In genomic region chr22:37259540-37260029, GRCh38 we compare ENCODE assay signal across 10 cellular contexts. TPM values are rescaled to one million over a fixed set of nuclear protein-coding genes. Genes with fewer than 3 reads are reported as not detected.
DNase-seq lines count a peak whose midpoint lies in the region; TF ChIP-seq lines count a peak whose summit lies in the region.
"Had no signal": no experiment of that assay in that cellular context is flagged by ENCODE, and none has a peak within 500 bp of the region (broad histone marks: within the 10 kb centered on the region; RNA-seq: fewer than 3 reads in every experiment).

No MANE protein-coding gene starts in this region.

- in situ Hi-C loops in G401 (cut with HindIII; ENCODE audit: low sequenced_read_pairs), result no loop called here

- H3K36me3 Mint-ChIP-seq in activated naive CD4-positive, alpha-beta T cell treated with anti-CD3 and anti-CD28 coated beads, Interleukin-2, amount 10 ng/mL, durations not matched to agents 7 days and 5 days, result peaks cover 5% of the 10 kb centered on the region

- DNase-seq in activated naive CD4-positive, alpha-beta T cell treated with anti-CD3 and anti-CD28 coated beads, Interleukin-2, amount 10 ng/mL, durations not matched to agents 7 days and 5 days, result peak; percentile 46
- DNase-seq in activated naive CD4-positive, alpha-beta T cell treated with Interleukin-2 at 50 U/mL for 16 hours, result no peak
- no peak for DNase-seq in NB4 (ENCODE audit: low read depth)
- DNase-seq in dorsolateral prefrontal cortex, result peak in 5 of 10 donors; percentile 17 to 52 (median 35)
- peak; percentile 31 for DNase-seq in occipital lobe (lab: John Stamatoyannopoulos, UW)
- no peak for DNase-seq in ascending aorta (ENCODE audit: low spot score in 2 of 2)
- DNase-seq in DMS53 (lab: John Stamatoyannopoulos, UW), result no peak
- no peak for DNase-seq in G401 (ENCODE audit: low spot score)

- H3K9me3 Mint-ChIP-seq in activated naive CD4-positive, alpha-beta T cell treated with anti-CD3 and anti-CD28 coated beads, Interleukin-2, amount 10 ng/mL, durations not matched to agents 7 days and 5 days, result peaks cover 12% of the 10 kb centered on the region

- peaks cover 0 to 55% (median 11%) of the 10 kb centered on the region in 45 donors for H3K27me3 ChIP-seq in dorsolateral prefrontal cortex
- H3K27me3 ChIP-seq in ascending aorta, result no peaks in the 10 kb centered on the region

- peaks cover 28% of the 10 kb centered on the region for H3K4me1 Mint-ChIP-seq in activated naive CD4-positive, alpha-beta T cell treated with anti-CD3 and anti-CD28 coated beads, Interleukin-2, amount 10 ng/mL, durations not matched to agents 7 days and 5 days

- H3K27me3 Mint-ChIP-seq in activated naive CD4-positive, alpha-beta T cell treated with anti-CD3 and anti-CD28 coated beads, Interleukin-2, amount 10 ng/mL, durations not matched to agents 7 days and 5 days, result peaks cover 62% of the 10 kb centered on the region

- intact Hi-C loops in dorsolateral prefrontal cortex (cut with DNase I), result no loop called here
- intact Hi-C loops in ascending aorta (cut with DNase I), result no loop called here

- no peak overlapping the region for H3K4me3 ChIP-seq in NB4 (ENCODE audit: low read depth, low read length)
- H3K4me3 ChIP-seq in dorsolateral prefrontal cortex, result peak overlapping the region in 5 of 59 donors; percentile 7 to 34 (median 21)
- H3K4me3 ChIP-seq in ascending aorta, result no peak overlapping the region

- peaks cover 6 to 9% of the 10 kb centered on the region in 2 donors for H3K9me3 ChIP-seq in ascending aorta

- CTCF ChIA-PET in activated naive CD4-positive, alpha-beta T cell treated with anti-CD3 and anti-CD28 coated beads, Interleukin-2, amount 10 ng/mL, durations not matched to agents 7 days and 5 days (lab: Charles Lee), result interaction anchor here (0.6 to 5.3 kb wide), 34 partner anchors 8 to 308 kb away, joined by 3 to 134 read pairs (median 6); partner anchors contain the start of gene RAC2

- H3K27ac Mint-ChIP-seq in activated naive CD4-positive, alpha-beta T cell treated with anti-CD3 and anti-CD28 coated beads, Interleukin-2, amount 10 ng/mL, durations not matched to agents 7 days and 5 days, result no peak overlapping the region

- TF ChIP-seq CTCF in NB4 (IDR thresholded peaks at IDR 0.05; ENCODE audit: low read depth, low read length) (peak; percentile 24), dorsolateral prefrontal cortex (IDR thresholded peaks at IDR 0.05 in 54 of 56, conservative IDR thresholded peaks at IDR 0.05 in 2 of 56; ENCODE audit: low read depth in 1 of 56, partially characterized antibody in 56 of 56) (peak in 52 of 56 donors; percentile 11 to 63 (median 44)), ascending aorta (IDR thresholded peaks at IDR 0.05) (peak in 1 of 3 experiments; percentile 22)

- no peak for TF ChIP-seq POLR2A in NB4 (IDR thresholded peaks at IDR 0.05; ENCODE audit: extremely low read depth, insufficient read length)

- H3K4me3 Mint-ChIP-seq in activated naive CD4-positive, alpha-beta T cell treated with anti-CD3 and anti-CD28 coated beads, Interleukin-2, amount 10 ng/mL, durations not matched to agents 7 days and 5 days, result no peak overlapping the region

- H3K36me3 ChIP-seq in ascending aorta, result no peaks in the 10 kb centered on the region

- no peak overlapping the region for H3K27ac ChIP-seq in dorsolateral prefrontal cortex
- no peak overlapping the region for H3K27ac ChIP-seq in ascending aorta
- H3K27ac ChIP-seq: epithelial cell of prostate had no signal

- no peaks in the 10 kb centered on the region for H3K4me1 ChIP-seq in ascending aorta

RNA-seq across cellular contexts. Expression of gene RAC2, which starts 15.5 kb away (rescaled TPM):
- total RNA-seq in dorsolateral prefrontal cortex (10 to 100 TPM in 7 of 120 experiments, 1 to 10 TPM in 113; 1.2 to 18.5 (median 4.7) TPM), occipital lobe (not detected), ascending aorta (11.5 TPM)
- not detected in 2 replicates for total RNA-seq in G401 (2014; rRNA removed; shearing (Covaris generic))

RNA-seq across cellular contexts. Expression of gene CYTH4, which starts 22.7 kb away (rescaled TPM):
- total RNA-seq in dorsolateral prefrontal cortex (10 to 100 TPM in 38 of 120 experiments, 1 to 10 TPM in 82; 1.1 to 29.9 (median 8.1) TPM), occipital lobe (2.3 TPM), ascending aorta (130 TPM)
- total RNA-seq in G401 (2014; rRNA removed; shearing (Covaris generic)), result not detected in 2 replicates

RNA-seq across cellular contexts. Expression of gene SSTR3, which starts 47.3 kb away (rescaled TPM):
- 10 to 100 TPM in 104 of 120 experiments, 1 to 10 TPM in 16; 2.8 to 26.3 (median 13.6) TPM for total RNA-seq in dorsolateral prefrontal cortex
- total RNA-seq in occipital lobe, result not detected
- total RNA-seq in ascending aorta, result not detected
- total RNA-seq in G401 (2014; rRNA removed; shearing (Covaris generic)), result not detected in 2 replicates
- total RNA-seq: subcutaneous adipose tissue had no signal

Comparison
In these comparisons a context has a peak if more than half of its experiments do, and no peak if none do; other contexts are left out.
1. DNase-seq: peak in activated naive CD4-positive, alpha-beta T cell treated with anti-CD3 and anti-CD28 coated beads, Interleukin-2, amount 10 ng/mL, durations not matched to agents 7 days and 5 days (single experiment) and occipital lobe (single experiment); none in activated naive CD4-positive, alpha-beta T cell treated with Interleukin-2 at 50 U/mL for 16 hours (single experiment), NB4 (single experiment), ascending aorta (0 of 2), DMS53 (single experiment) and G401 (single experiment).